In genomic region chr20:63043348-63044203, GRCh38 we compare ENCODE assay signal across 23 cellular contexts. TPM values are rescaled to one million over a fixed set of nuclear protein-coding genes. Genes with fewer than 3 reads are reported as not detected.
"Had no signal": no experiment of that assay in that cellular context is flagged by ENCODE, and none has a peak within 500 bp of the region (broad histone marks: within the 10 kb centered on the region; RNA-seq: fewer than 3 reads in every experiment).

No MANE protein-coding gene starts in this region.

- H3K9me3 Mint-ChIP-seq: activated naive CD8-positive, alpha-beta T cell treated with anti-CD3 and anti-CD28 coated beads for 36 hours; type B pancreatic cell had no signal

- H3K36me3 ChIP-seq: WERI-Rb-1 had no signal

- ATAC-seq: body of pancreas had no signal

- H3K27ac Mint-ChIP-seq: activated naive CD8-positive, alpha-beta T cell treated with anti-CD3 and anti-CD28 coated beads for 36 hours; progenitor cell of endocrine pancreas; type B pancreatic cell had no signal

- H3K27me3 ChIP-seq: body of pancreas, testis had no signal

- H3K4me1 ChIP-seq: body of pancreas, testis had no signal

- H3K4me3 Mint-ChIP-seq: activated naive CD8-positive, alpha-beta T cell treated with anti-CD3 and anti-CD28 coated beads for 36 hours; neural crest cell; type B pancreatic cell had no signal

- H3K36me3 Mint-ChIP-seq: activated naive CD8-positive, alpha-beta T cell treated with anti-CD3 and anti-CD28 coated beads for 36 hours; type B pancreatic cell had no signal

- H3K4me3 ChIP-seq: body of pancreas, coronary artery, testis had no signal

- DNase-seq: activated CD4-positive, alpha-beta T cell treated with anti-CD3 and anti-CD28 coated beads for 1 hour; activated naive CD4-positive, alpha-beta T cell; activated naive CD8-positive, alpha-beta T cell treated with anti-CD3 and anti-CD28 coated beads for 36 hours; activated T-cell treated with anti-CD3 and anti-CD28 coated beads for 4 hours; amniotic stem cell; body of pancreas; caudate nucleus; head of caudate nucleus; stimulated activated CD4-positive, alpha-beta T cell treated with anti-CD3 and anti-CD28 coated beads, Interleukin-2, amount 100 ng/mL, for 48 hours; SW 1271; testis; WERI-Rb-1 had no signal

- H3K9me3 ChIP-seq: body of pancreas, testis had no signal

- H3K27ac ChIP-seq: body of pancreas, coronary artery, testis, WERI-Rb-1 had no signal

- H3K4me1 Mint-ChIP-seq: activated naive CD8-positive, alpha-beta T cell treated with anti-CD3 and anti-CD28 coated beads for 36 hours; neural crest cell had no signal

RNA-seq across cellular contexts. Expression of gene BHLHE23, which starts 36.8 kb away (rescaled TPM):
- total RNA-seq: activated naive CD8-positive, alpha-beta T cell treated with anti-CD3 and anti-CD28 coated beads for 36 hours; body of pancreas; epithelial cell of proximal tubule; frontal cortex; kidney epithelial cell; liver; neural crest cell; osteoblast; progenitor cell of endocrine pancreas; skeletal muscle tissue; T-helper 2 cell treated with Interferon-gamma antibody and Interleukin-4, amounts not matched to agents 100 ng/mL and 5 ng/mL, for 36 hours had no signal
- polyA plus RNA-seq: liver had no signal
